In genomic region chr1:224739997-224740687, GRCh38 we compare ENCODE assay signal across 1 cellular context.
TF ChIP-seq lines count a peak whose summit lies in the region.

No MANE protein-coding gene starts in this region.

TF ChIP-seq in GM12878, 131 proteins besides CTCF, POLR2A, EP300 and RAD21 (continued from another document and continues in another):
- 0 out of 2 replicates have a peak, but pooled peaks have one; percentile 22 for TF ChIP-seq TAF1 (IDR thresholded peaks at IDR 0.05; ENCODE audit: borderline replicate concordance, low read depth, low read length)
- TF ChIP-seq IRF5 (IDR thresholded peaks at IDR 0.05; ENCODE audit: borderline replicate concordance), result no peak
- no peak for TF ChIP-seq EGR1 (IDR thresholded peaks at IDR 0.05; ENCODE audit: borderline replicate concordance in 1 of 2, low read depth in 2 of 2, low read length in 2 of 2)
- TF ChIP-seq NBN (IDR thresholded peaks at IDR 0.05), result peak; percentile 85
- TF ChIP-seq HSF1 (IDR thresholded peaks at IDR 0.05; ENCODE audit: low read depth, low read length), result no peak
- no peak for TF ChIP-seq ATF3 (IDR thresholded peaks at IDR 0.05; ENCODE audit: borderline replicate concordance, extremely low read depth, low read depth, low read length)
- peak; percentile 83 for TF ChIP-seq RELB (IDR thresholded peaks at IDR 0.05; ENCODE audit: low read depth)
- no peak for TF ChIP-seq HCFC1 (IDR thresholded peaks at IDR 0.05; ENCODE audit: low read length)
- peak; percentile 39; the same call in 1 of the 2 replicates for TF ChIP-seq BCL11A (IDR thresholded peaks at IDR 0.05; ENCODE audit: low read depth, low read length)
- TF ChIP-seq CREM (IDR thresholded peaks at IDR 0.05; ENCODE audit: low read depth), result 0 out of 2 replicates have a peak, but pooled peaks have one; percentile 24
- no peak for TF ChIP-seq ZNF622 (IDR thresholded peaks at IDR 0.05)
- no peak for TF ChIP-seq CHD1 (IDR thresholded peaks at IDR 0.05; ENCODE audit: low read depth, low read length)
- no peak for TF ChIP-seq RELA (IDR thresholded peaks at IDR 0.05; ENCODE audit: borderline replicate concordance, partially characterized antibody)
- no peak for TF ChIP-seq BCL3 (IDR thresholded peaks at IDR 0.05; ENCODE audit: borderline replicate concordance, insufficient read depth, low read depth, low read length, poor library complexity, severe bottlenecking)
- no peak for TF ChIP-seq SRF (IDR thresholded peaks at IDR 0.05; ENCODE audit: low read depth in 2 of 2, low read length in 2 of 2)
- 0 out of 2 replicates have a peak, but pooled peaks have one; percentile 8 for TF ChIP-seq FOXM1 (IDR thresholded peaks at IDR 0.05; ENCODE audit: low read depth, low read length)
- no peak for TF ChIP-seq PRDM15 (CRISPR knock-in tag; IDR thresholded peaks at IDR 0.05)
- TF ChIP-seq MTA3 (IDR thresholded peaks at IDR 0.05; ENCODE audit: borderline replicate concordance, low read length), result no peak
- TF ChIP-seq ZNF24 (IDR thresholded peaks at IDR 0.05), result 0 out of 2 replicates have a peak, but pooled peaks have one; percentile 23
- TF ChIP-seq ESRRA (IDR thresholded peaks at IDR 0.05; ENCODE audit: low read length), result no peak
- 0 out of 4 replicates have a peak, but pooled peaks have one; percentile 32 to 33 for TF ChIP-seq BHLHE40 (IDR thresholded peaks at IDR 0.05; ENCODE audit: borderline replicate concordance in 1 of 2, low read depth in 2 of 2, low read length in 1 of 2)
- no peak; the same call in 1 of the 2 replicates for TF ChIP-seq RCOR1 (conservative IDR thresholded peaks at IDR 0.05; ENCODE audit: low read depth, low read length)
- TF ChIP-seq JUND (IDR thresholded peaks at IDR 0.05; ENCODE audit: low read depth, low read length), result 0 out of 2 replicates have a peak, but pooled peaks have one; percentile 5
- no peak for TF ChIP-seq SP1 (IDR thresholded peaks at IDR 0.05; ENCODE audit: low read depth, low read length)
- TF ChIP-seq ZNF687 (IDR thresholded peaks at IDR 0.05), result peak; percentile 8; the same call in 1 of the 2 replicates
- no peak for TF ChIP-seq GATAD2B (conservative IDR thresholded peaks at IDR 0.05; ENCODE audit: low read depth)
- no peak for TF ChIP-seq MEF2A (IDR thresholded peaks at IDR 0.05; ENCODE audit: insufficient read depth, low read depth, low read length)
- peak; percentile 95; the same call in 2 of the 3 replicates for TF ChIP-seq POU2F2 (IDR thresholded peaks at IDR 0.05; ENCODE audit: borderline replicate concordance, low read depth, low read length)
- TF ChIP-seq NR2C2 (IDR thresholded peaks at IDR 0.05; ENCODE audit: borderline replicate concordance, control insufficient read depth, insufficient read length, low read depth), result no peak
- TF ChIP-seq POLR2AphosphoS5 (IDR thresholded peaks at IDR 0.05; ENCODE audit: low read length), result peak; percentile 68
- peak; percentile 43; the same call in 1 of the 2 replicates for TF ChIP-seq ATF2 (IDR thresholded peaks at IDR 0.05; ENCODE audit: low read length)
- TF ChIP-seq DPF2 (IDR thresholded peaks at IDR 0.05), result 0 out of 2 replicates have a peak, but pooled peaks have one; percentile 49
- TF ChIP-seq PKNOX1 (IDR thresholded peaks at IDR 0.05), result peak; percentile 28; the same call in 1 of the 2 replicates
- TF ChIP-seq EED (IDR thresholded peaks at IDR 0.05; ENCODE audit: low read depth), result no peak
- TF ChIP-seq RUNX3 (IDR thresholded peaks at IDR 0.05; ENCODE audit: low read length), result peak; percentile 76
- TF ChIP-seq ZBTB33 (IDR thresholded peaks at IDR 0.05), result no peak
